In genomic region chr10:28532509-28533314, GRCh38 we compare ENCODE assay signal across 1 cellular context.
TF ChIP-seq lines count a peak whose summit lies in the region.

TSS of gene WAC (plus strand) at chr10:28533118. CDS start at chr10:28533580, 462 bp downstream.

TF ChIP-seq in HepG2, 621 proteins besides CTCF, POLR2A, EP300 and RAD21 (continued from another document and continues in another):
- TF ChIP-seq ZNF318 (CRISPR knock-in tag; IDR thresholded peaks at IDR 0.05) (peak; percentile 70), ZBTB3 (CRISPR knock-in tag; IDR thresholded peaks at IDR 0.05; ENCODE audit: borderline replicate concordance, low read depth) (peak; percentile 80; the same call in 1 of the 2 replicates), MEIS1 (CRISPR knock-in tag; IDR thresholded peaks at IDR 0.05; ENCODE audit: borderline replicate concordance) (peak; percentile 96), CREBL2 (CRISPR knock-in tag; IDR thresholded peaks at IDR 0.05; ENCODE audit: borderline replicate concordance) (no peak), ZNF749 (CRISPR knock-in tag; IDR thresholded peaks at IDR 0.05; ENCODE audit: borderline replicate concordance) (0 out of 2 replicates have a peak, but pooled peaks have one; percentile 77), PAX8 (CRISPR knock-in tag; IDR thresholded peaks at IDR 0.05; ENCODE audit: borderline replicate concordance) (peak; percentile 87; the same call in 1 of the 2 replicates), JUND (CRISPR knock-in tag; IDR thresholded peaks at IDR 0.05) (no peak), ZNF546 (CRISPR knock-in tag; conservative IDR thresholded peaks at IDR 0.05) (peak; percentile 80; the same call in 1 of the 2 replicates), ZNF281 (CRISPR knock-in tag; IDR thresholded peaks at IDR 0.05; ENCODE audit: borderline replicate concordance) (peak; percentile 39; the same call in 1 of the 2 replicates), ZBTB10 (CRISPR knock-in tag; IDR thresholded peaks at IDR 0.05; ENCODE audit: borderline replicate concordance) (no peak), ZNF724P (CRISPR knock-in tag; IDR thresholded peaks at IDR 0.05; ENCODE audit: borderline replicate concordance) (peak; percentile 69; the same call in 1 of the 2 replicates), FOXC1 (CRISPR knock-in tag; IDR thresholded peaks at IDR 0.05; ENCODE audit: borderline replicate concordance) (peak; percentile 83; the same call in 1 of the 2 replicates), SNAPC2 (CRISPR knock-in tag; IDR thresholded peaks at IDR 0.05) (peak; percentile 44; the same call in 1 of the 2 replicates), ZZZ3 (CRISPR knock-in tag; IDR thresholded peaks at IDR 0.05; ENCODE audit: borderline replicate concordance) (peak; percentile 93; the same call in 1 of the 2 replicates), GPN1 (CRISPR knock-in tag; IDR thresholded peaks at IDR 0.05; ENCODE audit: borderline replicate concordance) (no peak), ZSCAN9 (CRISPR knock-in tag; IDR thresholded peaks at IDR 0.05; ENCODE audit: borderline replicate concordance) (no peak), BCL3 (CRISPR knock-in tag; IDR thresholded peaks at IDR 0.05) (peak; percentile 88; the same call in 1 of the 2 replicates), ZFP37 (CRISPR knock-in tag; IDR thresholded peaks at IDR 0.05; ENCODE audit: borderline replicate concordance) (no peak), ZNF282 (IDR thresholded peaks at IDR 0.05; ENCODE audit: partially characterized antibody) (no peak), YEATS4 (CRISPR knock-in tag; IDR thresholded peaks at IDR 0.05; ENCODE audit: borderline replicate concordance) (peak; percentile 90), SOX13 (IDR thresholded peaks at IDR 0.05) (no peak), SOX13 (CRISPR knock-in tag; conservative IDR thresholded peaks at IDR 0.05 in 1 of 2, IDR thresholded peaks at IDR 0.05 in 1 of 2) (peak in 1 of 2 experiments; percentile 41; a peak in 1 of 4 replicates), NFRKB (IDR thresholded peaks at IDR 0.05) (no peak), ZNF225 (CRISPR knock-in tag; IDR thresholded peaks at IDR 0.05) (no peak; the same call in 1 of the 2 replicates), TCF7L2 (IDR thresholded peaks at IDR 0.05; ENCODE audit: low read depth, low read length) (no peak), U2AF2 (IDR thresholded peaks at IDR 0.05; ENCODE audit: low read depth, low read length) (no peak), ZNF713 (CRISPR knock-in tag; IDR thresholded peaks at IDR 0.05) (no peak; the same call in 1 of the 2 replicates), FOXK2 (IDR thresholded peaks at IDR 0.05) (no peak), MATR3 (CRISPR knock-in tag; IDR thresholded peaks at IDR 0.05) (no peak), ZNF256 (CRISPR knock-in tag; conservative IDR thresholded peaks at IDR 0.05) (no peak), KDM2A (CRISPR knock-in tag; IDR thresholded peaks at IDR 0.05; ENCODE audit: borderline replicate concordance, low read depth) (peak; percentile 93), CBX1 (IDR thresholded peaks at IDR 0.05; ENCODE audit: low read depth) (peak; percentile 49), E2F5 (CRISPR knock-in tag; conservative IDR thresholded peaks at IDR 0.05) (no peak), RFXAP (CRISPR knock-in tag; IDR thresholded peaks at IDR 0.05; ENCODE audit: borderline replicate concordance) (peak; percentile 33; the same call in 1 of the 2 replicates), ZNF343 (CRISPR knock-in tag; IDR thresholded peaks at IDR 0.05) (0 out of 2 replicates have a peak, but pooled peaks have one; percentile 61), ZNF703 (CRISPR knock-in tag; IDR thresholded peaks at IDR 0.05; ENCODE audit: borderline replicate concordance) (peak; percentile 63; the same call in 1 of the 2 replicates), NCOA1 (CRISPR knock-in tag; IDR thresholded peaks at IDR 0.05) (peak; percentile 70; the same call in 1 of the 2 replicates), GMEB1 (CRISPR knock-in tag; IDR thresholded peaks at IDR 0.05; ENCODE audit: borderline replicate concordance) (peak; percentile 68; the same call in 1 of the 2 replicates), ZBTB7B (CRISPR knock-in tag; IDR thresholded peaks at IDR 0.05) (no peak), ETV5 (CRISPR knock-in tag; IDR thresholded peaks at IDR 0.05; ENCODE audit: borderline replicate concordance) (peak; percentile 89), MIER2 (CRISPR knock-in tag; IDR thresholded peaks at IDR 0.05) (0 out of 2 replicates have a peak, but pooled peaks have one; percentile 48), TERF1 (CRISPR knock-in tag; IDR thresholded peaks at IDR 0.05) (no peak), ISL2 (CRISPR knock-in tag; IDR thresholded peaks at IDR 0.05) (peak; percentile 22; the same call in 1 of the 2 replicates), CREM (IDR thresholded peaks at IDR 0.05) (0 out of 2 replicates have a peak, but pooled peaks have one; percentile 13), CREM (CRISPR knock-in tag; IDR thresholded peaks at IDR 0.05) (no peak), TEAD2 (CRISPR knock-in tag; IDR thresholded peaks at IDR 0.05) (no peak)
